ENCODE assay signal across 32 cellular contexts in genomic region chr3:10315101-10315500, GRCh38. TPM values are rescaled to one million over a fixed set of nuclear protein-coding genes. Genes with fewer than 3 reads are reported as not detected.
"Had no signal": no experiment of that assay in that cellular context is flagged by ENCODE, and none has a peak within 500 bp of the region (broad histone marks: within the 10 kb centered on the region; RNA-seq: fewer than 3 reads in every experiment).

No MANE protein-coding gene starts in this region.

- H3K27ac Mint-ChIP-seq: activated B cell treated with CpG ODN at 0.5 μM for 24 hours; activated naive CD4-positive, alpha-beta T cell treated with anti-CD3 and anti-CD28 coated beads, Interleukin-2, amount 10 ng/mL, durations not matched to agents 7 days and 5 days; activated naive CD8-positive, alpha-beta T cell treated with anti-CD3 and anti-CD28 coated beads, Interleukin-2, amount 10 ng/mL, durations not matched to agents 7 days and 5 days; T-helper 2 cell treated with Interferon-gamma antibody and Interleukin-4, amounts not matched to agents 5 μg/mL and 100 μg/mL, for 36 hours had no signal

- H3K4me3 Mint-ChIP-seq: activated B cell treated with CpG ODN at 0.5 μM for 24 hours; activated CD8-positive, alpha-beta T cell treated with anti-CD3 and anti-CD28 coated beads for 36 hours; activated naive CD4-positive, alpha-beta T cell treated with anti-CD3 and anti-CD28 coated beads, Interleukin-2, amount 10 ng/mL, durations not matched to agents 7 days and 5 days; activated naive CD8-positive, alpha-beta T cell treated with anti-CD3 and anti-CD28 coated beads, Interleukin-2, amount 10 ng/mL, durations not matched to agents 7 days and 5 days; activated T-cell treated with anti-CD3 and anti-CD28 coated beads, Interleukin-2, amount 50 U/mL, for 4 hours; activated T-helper 17 cell treated with anti-CD3 and anti-CD28 coated beads, Interleukin-2, amount 50 U/mL, for 72 hours; brain; T-helper 17 cell; T-helper 2 cell treated with Interferon-gamma antibody and Interleukin-4, amounts not matched to agents 5 μg/mL and 100 μg/mL, for 36 hours had no signal

- H3K9me3 Mint-ChIP-seq: activated B cell treated with CpG ODN at 0.5 μM for 24 hours; activated CD8-positive, alpha-beta T cell treated with anti-CD3 and anti-CD28 coated beads for 36 hours; activated naive CD4-positive, alpha-beta T cell treated with anti-CD3 and anti-CD28 coated beads, Interleukin-2, amount 10 ng/mL, durations not matched to agents 7 days and 5 days; activated naive CD4-positive, alpha-beta T cell treated with anti-CD3 and anti-CD28 coated beads, Interleukin-2, amount 50 U/mL, for 72 hours; activated naive CD8-positive, alpha-beta T cell treated with anti-CD3 and anti-CD28 coated beads, Interleukin-2, amount 10 ng/mL, durations not matched to agents 7 days and 5 days; activated T-cell treated with anti-CD3 and anti-CD28 coated beads, Interleukin-2, amount 50 U/mL, for 4 hours; activated T-helper 17 cell treated with anti-CD3 and anti-CD28 coated beads, Interleukin-2, amount 50 U/mL, for 72 hours; brain; T-helper 2 cell treated with Interferon-gamma antibody and Interleukin-4, amounts not matched to agents 5 μg/mL and 100 μg/mL, for 36 hours had no signal

- H3K27me3 Mint-ChIP-seq: activated B cell treated with CpG ODN at 0.5 μM for 24 hours; activated CD8-positive, alpha-beta T cell treated with anti-CD3 and anti-CD28 coated beads for 36 hours; activated naive CD4-positive, alpha-beta T cell treated with anti-CD3 and anti-CD28 coated beads, Interleukin-2, amount 10 ng/mL, durations not matched to agents 7 days and 5 days; activated naive CD8-positive, alpha-beta T cell treated with anti-CD3 and anti-CD28 coated beads, Interleukin-2, amount 10 ng/mL, durations not matched to agents 7 days and 5 days; activated T-helper 17 cell treated with anti-CD3 and anti-CD28 coated beads, Interleukin-2, amount 50 U/mL, for 72 hours; brain; T-helper 17 cell had no signal

- ATAC-seq: activated CD4-positive, CD25-positive, alpha-beta regulatory T cell treated with anti-CD3 and anti-CD28 coated beads, Interleukin-2, amount 50 U/mL, for 24 hours; activated CD8-positive, alpha-beta T cell treated with anti-CD3 and anti-CD28 coated beads for 36 hours; activated naive CD4-positive, alpha-beta T cell treated with anti-CD3 and anti-CD28 coated beads, Interleukin-2, amount 50 U/mL, for 72 hours; activated T-cell treated with anti-CD3 and anti-CD28 coated beads, Interleukin-2, amount 50 U/mL, for 4 hours; activated T-helper 17 cell treated with anti-CD3 and anti-CD28 coated beads, Interleukin-2, amount 50 U/mL, for 72 hours; gastroesophageal sphincter; T-helper 17 cell had no signal

- DNase-seq: activated B cell treated with CpG ODN at 0.5 μM for 24 hours; activated CD4-positive, alpha-beta T cell treated with anti-CD3 and anti-CD28 coated beads for 48 hours; activated CD4-positive, alpha-beta T cell treated with anti-CD3 and anti-CD28 coated beads, Interleukin-2, amount 50 U/mL, for 1 hour; activated CD4-positive, alpha-beta T cell treated with anti-CD3 and anti-CD28 coated beads, Interleukin-2, amount 50 U/mL, for 48 hours; activated CD8-positive, alpha-beta memory T cell treated with anti-CD3 and anti-CD28 coated beads for 24 hours; activated CD8-positive, alpha-beta T cell treated with anti-CD3 and anti-CD28 coated beads for 36 hours; activated gamma-delta T cell; activated naive CD4-positive, alpha-beta T cell; activated naive CD4-positive, alpha-beta T cell treated with anti-CD3 and anti-CD28 coated beads, Interleukin-2, amount 10 ng/mL, durations not matched to agents 7 days and 5 days; activated naive CD8-positive, alpha-beta T cell treated with anti-CD3 and anti-CD28 coated beads, Interleukin-2, amount 10 ng/mL, durations not matched to agents 7 days and 5 days; activated T-cell treated with anti-CD3 and anti-CD28 coated beads, Interleukin-2, amount 50 U/mL, for 4 hours; central memory CD4-positive, alpha-beta T cell; cerebellar nuclear complex; cortex of kidney; dermis blood vessel endothelial cell; effector CD4-positive, alpha-beta T cell; esophagus squamous epithelium; foreskin melanocyte; T-helper 1 cell; T-helper 17 cell; T1000; WERI-Rb-1 had no signal

RNA-seq across cellular contexts. Expression of gene GHRL, which starts 22.4 kb away (rescaled TPM):
- total RNA-seq: activated naive CD4-positive, alpha-beta T cell treated with anti-CD3 and anti-CD28 coated beads, Interleukin-2, amount 50 U/mL, for 72 hours; ascending aorta; endothelial cell of umbilical vein; fibroblast of lung; fibroblast of villous mesenchyme had no signal
